Comparison of ENCODE assay signal across 28 cellular contexts in the genomic region with DNA sequence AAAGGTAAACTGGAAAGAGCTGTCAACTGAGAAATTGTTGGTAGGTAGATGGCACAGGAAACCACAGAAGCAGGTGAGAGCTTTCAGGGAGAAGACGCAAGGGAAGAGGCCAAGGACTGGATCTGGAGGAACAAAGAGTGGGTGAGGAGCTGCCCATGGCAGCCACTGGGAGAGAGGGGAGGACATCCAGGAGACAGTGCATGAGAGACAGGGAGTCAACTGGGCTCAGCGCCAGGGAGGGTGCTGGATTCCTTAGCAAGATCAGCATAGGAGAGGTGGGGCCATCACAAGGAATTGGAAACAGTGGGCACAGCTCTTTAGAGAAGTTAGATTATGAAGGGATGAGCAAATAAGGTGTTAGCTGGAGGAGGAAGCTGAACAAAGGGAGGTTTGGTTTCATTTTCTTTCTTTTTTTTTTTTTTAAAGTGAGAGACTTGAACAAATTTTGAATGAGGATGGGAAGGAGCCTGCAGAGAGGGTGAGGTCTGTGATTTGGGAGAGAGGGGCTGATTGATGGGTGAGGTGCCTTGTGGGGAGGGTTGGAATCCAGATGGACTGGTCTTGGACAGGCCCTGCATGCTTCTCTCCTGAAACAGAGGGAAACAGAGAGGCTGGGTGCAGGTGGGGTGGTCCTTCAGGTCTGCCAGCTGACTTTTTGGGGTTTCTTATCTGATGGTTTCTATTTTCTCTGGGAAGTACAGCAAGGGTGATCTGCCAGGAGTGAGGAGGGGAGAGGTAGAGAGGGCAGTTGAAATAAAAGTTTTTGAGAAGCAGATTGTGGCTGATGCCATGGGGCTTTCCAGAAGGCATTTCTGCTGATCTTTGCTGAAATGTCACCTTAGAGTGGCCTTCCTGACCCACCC. TPM values are rescaled to one million over a fixed set of nuclear protein-coding genes. Genes with fewer than 3 reads are reported as not detected.
DNase-seq lines count a peak whose midpoint lies in the region; ATAC-seq and TF ChIP-seq lines count a peak whose summit lies in the region.
"Had no signal": no experiment of that assay in that cellular context is flagged by ENCODE, and none has a peak within 500 bp of the region (broad histone marks: within the 10 kb centered on the region; RNA-seq: fewer than 3 reads in every experiment).

No MANE protein-coding gene starts in this region.

- intact Hi-C loops in CD8-positive, alpha-beta T cell (cut with DNase I, micrococcal nuclease), result no loop called here

- 82% methylated on average over 2 of the region's 2 CpGs for WGBS in thymus

- no peaks in the 10 kb centered on the region for H3K36me3 Mint-ChIP-seq in CD8-positive, alpha-beta T cell

- no peaks in the 10 kb centered on the region for H3K4me1 ChIP-seq in thymus (ENCODE audit: control insufficient read depth, insufficient read depth, low read length)
- H3K4me1 ChIP-seq in CD8-positive, alpha-beta T cell (ENCODE audit: insufficient read depth, low read length), result no peaks in the 10 kb centered on the region

- H3K4me3 ChIP-seq in epithelial cell of esophagus (ENCODE audit: low read length) (no peak overlapping the region), thymus (ENCODE audit: low read length) (no peak overlapping the region)
- no peak overlapping the region for H3K4me3 ChIP-seq in CD8-positive, alpha-beta T cell (ENCODE audit: low read depth, low read length)
- H3K4me3 ChIP-seq: cardiac muscle cell, mucosa of descending colon had no signal

- peaks cover 2% of the 10 kb centered on the region for H3K9me3 Mint-ChIP-seq in CD8-positive, alpha-beta T cell
- H3K9me3 Mint-ChIP-seq: activated CD4-positive, alpha-beta T cell treated with anti-CD3 and anti-CD28 coated beads, Interleukin-2, amount 10 ng/mL, durations not matched to agents 7 days and 5 days had no signal

- H3K9me3 ChIP-seq in thymus (ENCODE audit: control insufficient read depth), result no peaks in the 10 kb centered on the region
- H3K9me3 ChIP-seq in CD8-positive, alpha-beta T cell (ENCODE audit: low read length), result no peaks in the 10 kb centered on the region
- H3K9me3 ChIP-seq: mucosa of descending colon had no signal

- H3K27ac ChIP-seq in thymus (ENCODE audit: low read depth), result peak overlapping the region; percentile 49
- H3K27ac ChIP-seq in CD8-positive, alpha-beta T cell (ENCODE audit: low read depth, low read length), result no peak overlapping the region
- H3K27ac ChIP-seq: cardiac muscle cell had no signal

- ATAC-seq in CD8-positive, alpha-beta T cell, result no peak
- ATAC-seq: left colon; mucosa of descending colon; stimulated activated naive CD8-positive, alpha-beta T cell treated with anti-CD3 and anti-CD28 coated beads, Interleukin-15, Interleukin-2, amounts not matched to agents 100 U/mL and 50 U/mL, for 24 hours had no signal

- no peak overlapping the region for H3K27ac Mint-ChIP-seq in CD8-positive, alpha-beta T cell
- H3K27ac Mint-ChIP-seq: activated CD4-positive, alpha-beta T cell treated with anti-CD3 and anti-CD28 coated beads, Interleukin-2, amount 10 ng/mL, durations not matched to agents 7 days and 5 days; progenitor cell of endocrine pancreas had no signal

- POLR2A ChIA-PET in CD8-positive, alpha-beta T cell (lab: Charles Lee), result no interaction called here

- DNase-seq in NCI-H2171 treated with DMSO at 0.1 percent for 48 hours (lab: John Stamatoyannopoulos, UW) (peak; percentile 1), NCI-H2171 (lab: John Stamatoyannopoulos, UW) (no peak), epithelial cell of esophagus (ENCODE audit: low read depth) (peak; percentile 39), kidney glomerular epithelial cell (lab: John Stamatoyannopoulos, UW) (peak; percentile 6), amygdala (lab: John Stamatoyannopoulos, UW) (no peak), iPS-NIHi7 (ENCODE audit: extremely low spot score) (no peak)
- no peak for DNase-seq in CD8-positive, alpha-beta T cell
- DNase-seq: 8988T; activated CD4-positive, alpha-beta T cell treated with anti-CD3 and anti-CD28 coated beads, Interleukin-2, amount 10 ng/mL, durations not matched to agents 7 days and 5 days; activated gamma-delta T cell treated with Interleukin-2 at 50 U/mL for 16 hours; AML-193; dermis blood vessel endothelial cell; DMS79 treated with DMSO at 0.1 percent for 48 hours; foreskin melanocyte; left colon; mucosa of descending colon; NCI-H1105; NCI-H2107; NCI-H526 treated with DMSO at 0.1 percent for 48 hours; SHP77 treated with DMSO at 0.1 percent for 48 hours; small intestine; stimulated activated naive CD8-positive, alpha-beta T cell treated with anti-CD3 and anti-CD28 coated beads, Interleukin-15, Interleukin-2, amounts not matched to agents 100 U/mL and 50 U/mL, for 24 hours had no signal

- H3K4me3 Mint-ChIP-seq in CD8-positive, alpha-beta T cell, result no peak overlapping the region
- H3K4me3 Mint-ChIP-seq: activated CD4-positive, alpha-beta T cell treated with anti-CD3 and anti-CD28 coated beads, Interleukin-2, amount 10 ng/mL, durations not matched to agents 7 days and 5 days had no signal

- H3K4me1 Mint-ChIP-seq in CD8-positive, alpha-beta T cell (ENCODE audit: low read depth), result no peaks in the 10 kb centered on the region
- H3K4me1 Mint-ChIP-seq: activated CD4-positive, alpha-beta T cell treated with anti-CD3 and anti-CD28 coated beads, Interleukin-2, amount 10 ng/mL, durations not matched to agents 7 days and 5 days had no signal

- TF ChIP-seq CTCF in epithelial cell of esophagus (IDR thresholded peaks at IDR 0.05; ENCODE audit: insufficient read depth, low read depth, low read length, missing control alignments), result no peak
- no peak for TF ChIP-seq CTCF in CD8-positive, alpha-beta T cell (IDR thresholded peaks at IDR 0.05)

- peaks cover 17% of the 10 kb centered on the region for H3K27me3 Mint-ChIP-seq in CD8-positive, alpha-beta T cell (ENCODE audit: low read depth)
- H3K27me3 Mint-ChIP-seq: progenitor cell of endocrine pancreas had no signal

- no peaks in the 10 kb centered on the region for H3K27me3 ChIP-seq in thymus (ENCODE audit: control insufficient read depth, insufficient read depth)
- no peaks in the 10 kb centered on the region for H3K27me3 ChIP-seq in CD8-positive, alpha-beta T cell (ENCODE audit: insufficient read depth, low read length)
- H3K27me3 ChIP-seq: cardiac muscle cell had no signal

- H3K36me3 ChIP-seq in thymus (ENCODE audit: control insufficient read depth, insufficient read depth), result no peaks in the 10 kb centered on the region
- H3K36me3 ChIP-seq in CD8-positive, alpha-beta T cell (ENCODE audit: insufficient read depth, low read length), result no peaks in the 10 kb centered on the region
- H3K36me3 ChIP-seq: cardiac muscle cell had no signal

- CTCF ChIA-PET in CD8-positive, alpha-beta T cell (lab: Charles Lee), result no interaction called here

RNA-seq across cellular contexts. Expression of a gene that starts 5.4 kb away (rescaled TPM):
- polyA plus RNA-seq in thymus, result 26.5 TPM
- total RNA-seq in CD8-positive, alpha-beta T cell, result not detected
- total RNA-seq: activated CD4-positive, alpha-beta T cell treated with anti-CD3 and anti-CD28 coated beads, Interleukin-2, amount 10 ng/mL, durations not matched to agents 7 days and 5 days; cardiac muscle cell; endothelial cell of umbilical vein; HT1080; progenitor cell of endocrine pancreas had no signal
- polyA plus RNA-seq: cardiac muscle cell, endothelial cell of umbilical vein, neural cell had no signal

Comparison
In these comparisons a context has a peak if more than half of its experiments do, and no peak if none do; other contexts are left out.
1. DNase-seq: peak in NCI-H2171 treated with DMSO at 0.1 percent for 48 hours (single experiment), epithelial cell of esophagus (single experiment) and kidney glomerular epithelial cell (single experiment); none in NCI-H2171 (single experiment), amygdala (0 of 56), iPS-NIHi7 (single experiment) and CD8-positive, alpha-beta T cell (0 of 7).